8 cellular contexts compared by ENCODE assay signal in genomic region chr18:3449702-3450357, GRCh38. TPM values are rescaled to one million over a fixed set of nuclear protein-coding genes. Genes with fewer than 3 reads are reported as not detected.
A peak's percentile ranks its signal among the peaks of the same experiment; 100 is the strongest.
DNase-seq lines count a peak whose midpoint lies in the region; ATAC-seq, FAIRE-seq and TF ChIP-seq lines count a peak whose summit lies in the region.

TGIF1 (plus strand) TSS chr18:3450172; CDS start chr18:3450490, 318 bp downstream.

- BruUV-seq in IMR-90 (replicated peaks; lab: Mats Ljungman, UMichigan), result no TSS peak

- peak within 1 kb of the TSS; percentile 92 for H3K23ac ChIP-seq in IMR-90 (ENCODE audit: low read depth, low read length)

- H3K36me3 ChIP-seq in IMR-90 (ENCODE audit: control insufficient read depth, insufficient read depth, low read length), result no peaks in the 10 kb centered on the region; the same call in 1 of the 2 replicates
- no peaks in the 10 kb centered on the region for H3K36me3 ChIP-seq in SU-DHL-6 (ENCODE audit: low read length)
- H3K36me3 ChIP-seq in astrocyte (ENCODE audit: insufficient read depth, low read length), result no peaks in the 10 kb centered on the region
- no peaks in the 10 kb centered on the region for H3K36me3 ChIP-seq in right atrium auricular region

- H4K5ac ChIP-seq in IMR-90 (ENCODE audit: low read depth, low read length), result peak within 1 kb of the TSS; percentile 72

- peak within 1 kb of the TSS; percentile 93 for H2BK5ac ChIP-seq in IMR-90 (ENCODE audit: low read depth, low read length, poor library complexity, severe bottlenecking)

- TF ChIP-seq POLR2A in IMR-90 (IDR thresholded peaks at IDR 0.05; ENCODE audit: low read depth, low read length), result peak; percentile 92

- peak within 1 kb of the TSS; percentile 92 for H2AK9ac ChIP-seq in IMR-90 (replicated peaks; ENCODE audit: low read depth, low read length, poor library complexity)

- no peak for FAIRE-seq in astrocyte (lab: Jason Lieb, UNC)

- H3K9me3 ChIP-seq in IMR-90 (ENCODE audit: control insufficient read depth, insufficient read depth, low read length) (no peaks in the 10 kb centered on the region), SU-DHL-6 (ENCODE audit: insufficient read depth, low read length) (no peaks in the 10 kb centered on the region), astrocyte (ENCODE audit: insufficient read depth, low read depth, low read length) (no peaks in the 10 kb centered on the region), right atrium auricular region (no peaks in the 10 kb centered on the region)

- H3K9me1 ChIP-seq in IMR-90 (ENCODE audit: insufficient read depth, low read length), result peaks cover 2% of the 10 kb centered on the region; the same call in 1 of the 2 replicates

- H3K4me3 ChIP-seq in IMR-90 (ENCODE audit: insufficient read depth, low read depth, low read length) (peak within 1 kb of the TSS; percentile 85), SU-DHL-6 (ENCODE audit: insufficient read depth, low read length, poor library complexity, severe bottlenecking) (peak within 1 kb of the TSS; percentile 58), astrocyte (ENCODE audit: insufficient read depth, low read depth, low read length) (peak within 1 kb of the TSS; percentile 85), right atrium auricular region (peak within 1 kb of the TSS; percentile 92 to 93)

- H3K56ac ChIP-seq in IMR-90 (ENCODE audit: extremely low read depth, insufficient read depth, low read length), result peak within 1 kb of the TSS; percentile 97

- H3K4ac ChIP-seq in IMR-90 (ENCODE audit: low read depth, low read length), result peak within 1 kb of the TSS; percentile 89

- TF ChIP-seq CTCF in IMR-90 (conservative IDR thresholded peaks at IDR 0.05; ENCODE audit: low read depth, low read length) (no peak), SU-DHL-6 (IDR thresholded peaks at IDR 0.05; ENCODE audit: insufficient read depth, low read length, poor library complexity, severe bottlenecking) (no peak), astrocyte (IDR thresholded peaks at IDR 0.05; ENCODE audit: insufficient read depth, low read depth, low read length) (no peak), right atrium auricular region (IDR thresholded peaks at IDR 0.05) (no peak), progenitor cell of endocrine pancreas (IDR thresholded peaks at IDR 0.05; ENCODE audit: unreplicated experiment) (no peak)

- DNase-seq in EL (peak; percentile 78), IMR-90 (peak; percentile 77), astrocyte (ENCODE audit: low read depth) (peak; percentile 69), right atrium auricular region (ENCODE audit: low spot score) (peak; percentile 93), progenitor cell of endocrine pancreas (ENCODE audit: low spot score, unreplicated experiment) (peak; percentile 56)

- peak within 1 kb of the TSS; percentile 36; the same call in 2 of the 3 replicates for H2BK15ac ChIP-seq in IMR-90 (ENCODE audit: low read depth, low read length)

- peaks cover 2% of the 10 kb centered on the region for H3K4me1 ChIP-seq in IMR-90 (ENCODE audit: control insufficient read depth, insufficient read depth, low read length)
- peaks cover 28% of the 10 kb centered on the region for H3K4me1 ChIP-seq in astrocyte (ENCODE audit: insufficient read depth, low read length)
- peaks cover 0 to 37% of the 10 kb centered on the region in 2 donors for H3K4me1 ChIP-seq in right atrium auricular region

- peak within 1 kb of the TSS; percentile 90 for H3K14ac ChIP-seq in IMR-90 (replicated peaks; ENCODE audit: low read depth, low read length)

- H3K79me1 ChIP-seq in IMR-90 (ENCODE audit: low read depth in 1 of 2, low read length in 2 of 2), result peaks cover 0 to 3% of the 10 kb centered on the region in 2 experiments; a peak in 2 of 4 replicates

- no peaks in the 10 kb centered on the region for H3K79me2 ChIP-seq in SU-DHL-6 (ENCODE audit: insufficient read depth, low read length)
- peaks cover 46% of the 10 kb centered on the region for H3K79me2 ChIP-seq in astrocyte (ENCODE audit: insufficient read depth, low read length)

- no peaks in the 10 kb centered on the region for H3F3A ChIP-seq in SU-DHL-6 (ENCODE audit: insufficient read depth)

- dilution Hi-C loops in IMR-90 (cut with HindIII; ENCODE audit: low sequenced_read_pairs, unreplicated experiment), result no loop called here

- in situ Hi-C loops in IMR-90 (cut with MboI; ENCODE audit: low sequenced_read_pairs), result loop anchor here (5.0 kb wide), 3 partner anchors 147 to 217 kb away; no protein-coding TSS in a partner anchor

- H3K4me3 Mint-ChIP-seq in astrocyte (ENCODE audit: unreplicated experiment) (peak within 1 kb of the TSS; percentile 95), progenitor cell of endocrine pancreas (ENCODE audit: low read depth) (peak within 1 kb of the TSS; percentile 96)

- H3K36me3 Mint-ChIP-seq in astrocyte (ENCODE audit: low read depth, unreplicated experiment) (peaks cover 9% of the 10 kb centered on the region), progenitor cell of endocrine pancreas (ENCODE audit: insufficient read depth) (peaks cover 3% of the 10 kb centered on the region)

- H3K9ac ChIP-seq in IMR-90 (ENCODE audit: low read depth, low read length), result peak within 1 kb of the TSS; percentile 98
- peak within 1 kb of the TSS; percentile 60 for H3K9ac ChIP-seq in SU-DHL-6 (ENCODE audit: low read length)
- peak within 1 kb of the TSS; percentile 99 for H3K9ac ChIP-seq in astrocyte (ENCODE audit: low read length)

- WGBS in IMR-90 (ENCODE audit: extremely low coverage in 2 of 2, insufficient read length in 1 of 2), 2 experiments, result 0% methylated on average over 11 of the region's 60 CpGs; no CpG with 5 or more reads in 1 of the 2 experiments

- intact Hi-C loops in IMR-90 (cut with micrococcal nuclease), result loop anchor here (1.0 to 10.0 kb wide), 7 partner anchors 145 to 547 kb away; partner anchors contain the start of gene MYL12B

- no peak for TF ChIP-seq RAD21 in IMR-90 (IDR thresholded peaks at IDR 0.05; ENCODE audit: low read length)

- H3K4me2 ChIP-seq in IMR-90 (ENCODE audit: low read depth, low read length), result peak within 1 kb of the TSS; percentile 85
- peak within 1 kb of the TSS; percentile 91 for H3K4me2 ChIP-seq in SU-DHL-6 (ENCODE audit: low read depth, low read length, poor library complexity, severe bottlenecking)
- H3K4me2 ChIP-seq in astrocyte (ENCODE audit: low read length), result peak within 1 kb of the TSS; percentile 99

- peak within 1 kb of the TSS; percentile 22; the same call in 1 of the 2 replicates for H2BK20ac ChIP-seq in IMR-90 (ENCODE audit: low read depth, low read length)

- ATAC-seq in IMR-90 (ENCODE audit: low read depth) (peak; percentile 15), HG02870 (IDR thresholded peaks at IDR 0.05; ENCODE audit: unreplicated experiment) (no peak), HG03139 (IDR thresholded peaks at IDR 0.05; ENCODE audit: unreplicated experiment) (no peak)

- peaks cover 8% of the 10 kb centered on the region; the same call in 1 of the 2 replicates for H4K20me1 ChIP-seq in IMR-90 (ENCODE audit: insufficient read depth, low read length)
- no peaks in the 10 kb centered on the region for H4K20me1 ChIP-seq in SU-DHL-6 (ENCODE audit: low read depth, low read length)
- no peaks in the 10 kb centered on the region for H4K20me1 ChIP-seq in astrocyte (ENCODE audit: insufficient read depth, low read length)

- peak within 1 kb of the TSS; percentile 74 for H4K91ac ChIP-seq in IMR-90 (ENCODE audit: insufficient read depth, low read depth, low read length)

- peak within 1 kb of the TSS; percentile 73 for H2BK120ac ChIP-seq in IMR-90 (ENCODE audit: low read depth, low read length)

- POLR2A ChIA-PET in IMR-90 (lab: Charles Lee; ENCODE audit: unreplicated experiment), result interaction anchor here (1.0 kb wide), 2 partner anchors 144 to 154 kb away, joined by 3 to 4 read pairs; no protein-coding TSS in a partner anchor

- H3K9me2 ChIP-seq in SU-DHL-6 (replicated peaks; ENCODE audit: insufficient read depth, low read length), result no peaks in the 10 kb centered on the region

- H3K27me3 Mint-ChIP-seq in astrocyte (ENCODE audit: low read depth, unreplicated experiment) (no peaks in the 10 kb centered on the region), progenitor cell of endocrine pancreas (no peaks in the 10 kb centered on the region)

- H3K4me1 Mint-ChIP-seq in astrocyte (ENCODE audit: low read depth, unreplicated experiment) (peaks cover 16% of the 10 kb centered on the region), progenitor cell of endocrine pancreas (ENCODE audit: low read depth) (peaks cover 42% of the 10 kb centered on the region)

- peak within 1 kb of the TSS; percentile 80 to 97 for H4K8ac ChIP-seq in IMR-90 (ENCODE audit: low read depth in 2 of 2, low read length in 2 of 2)

- H3K27ac ChIP-seq in IMR-90 (ENCODE audit: insufficient read depth, low read length) (peak within 1 kb of the TSS; percentile 95), SU-DHL-6 (ENCODE audit: low read depth, low read length) (peak within 1 kb of the TSS; percentile 21; the same call in 1 of the 2 replicates), astrocyte (ENCODE audit: low read depth, low read length) (peak within 1 kb of the TSS; percentile 99), right atrium auricular region (peak within 1 kb of the TSS; percentile 99)

- H3K9me3 Mint-ChIP-seq in astrocyte (ENCODE audit: unreplicated experiment) (no peaks in the 10 kb centered on the region), progenitor cell of endocrine pancreas (ENCODE audit: low read depth) (no peaks in the 10 kb centered on the region)

- no peaks in the 10 kb centered on the region for H3K27me3 ChIP-seq in IMR-90 (ENCODE audit: control insufficient read depth, insufficient read depth, low read length)
- no peaks in the 10 kb centered on the region for H3K27me3 ChIP-seq in SU-DHL-6 (ENCODE audit: low read length)
- no peaks in the 10 kb centered on the region for H3K27me3 ChIP-seq in astrocyte (ENCODE audit: insufficient read depth, low read length)
- no peaks in the 10 kb centered on the region for H3K27me3 ChIP-seq in right atrium auricular region

- H3K18ac ChIP-seq in IMR-90 (ENCODE audit: low read depth, low read length), result peak within 1 kb of the TSS; percentile 92

- H3K27ac Mint-ChIP-seq in astrocyte (ENCODE audit: unreplicated experiment) (peak within 1 kb of the TSS; percentile 100), progenitor cell of endocrine pancreas (peak within 1 kb of the TSS; percentile 100)

- peak within 1 kb of the TSS; percentile 57 for H2AK5ac ChIP-seq in IMR-90 (ENCODE audit: low read depth, low read length)

- H2AFZ ChIP-seq in IMR-90 (replicated peaks; ENCODE audit: low read length, poor library complexity) (peak within 1 kb of the TSS; percentile 85), SU-DHL-6 (ENCODE audit: low read depth, low read length, severe bottlenecking) (peak within 1 kb of the TSS; percentile 76), astrocyte (ENCODE audit: low read depth, low read length) (peak within 1 kb of the TSS; percentile 27)

- CTCF ChIA-PET in IMR-90 (lab: Yijun Ruan, JAX), result no interaction called here

TF ChIP-seq in IMR-90, 13 proteins besides CTCF, POLR2A, EP300 and RAD21 (continues in another document):
- peak; percentile 57 for TF ChIP-seq MAZ (IDR thresholded peaks at IDR 0.05; ENCODE audit: borderline replicate concordance, low read depth, low read length)

RNA-seq across cellular contexts. Expression of gene TGIF1, which starts in this region (rescaled TPM):
- total RNA-seq in IMR-90 (2012; rRNA removed) (100 and 118 TPM in 2 replicates), astrocyte (110 and 128 TPM in 2 replicates), right atrium auricular region (10 to 100 TPM; 32.1 to 44.8 TPM), progenitor cell of endocrine pancreas (111 and 112 TPM in 2 replicates)
- 43.7 and 62.1 TPM in 2 replicates for polyA plus RNA-seq in IMR-90 (2012; rRNA removed)
- 51.3 and 79.1 TPM in 2 replicates for polyA plus RNA-seq in IMR-90 (2012; cell fraction: cytosol; rRNA removed)
- polyA plus RNA-seq in IMR-90 (2012; cell fraction: nucleus; rRNA removed; ENCODE audit: low replicate concordance), result 84.3 and 252 TPM in 2 replicates

Comparison
In these comparisons a context has a peak if more than half of its experiments do, and no peak if none do; other contexts are left out.
1. H2AFZ ChIP-seq: peak in every context shown above with its lines; median percentile 85 in IMR-90; 76 in SU-DHL-6; 27 in astrocyte.
2. H3K27ac ChIP-seq: peak in every context shown above with its lines; median percentile 99 in astrocyte; 99 in right atrium auricular region; 95 in IMR-90; 21 in SU-DHL-6.